In genomic region chr22:38260760-38261477, GRCh38 we compare ENCODE assay signal across 8 cellular contexts. TPM values are rescaled to one million over a fixed set of nuclear protein-coding genes. Genes with fewer than 3 reads are reported as not detected.
DNase-seq lines count a peak whose midpoint lies in the region; ATAC-seq lines count a peak whose summit lies in the region.

No MANE protein-coding gene starts in this region.

- peaks cover 0 to 31% (median 22%) of the 10 kb centered on the region in 11 experiments; a peak in 19 of 22 replicates for H3K36me3 ChIP-seq in BLaER1 treated with 17β-estradiol and CSF1 and Interleukin-3, amounts not matched to agents 10 nM and 100 nM
- H3K36me3 ChIP-seq in ectodermal cell (ENCODE audit: control insufficient read depth, insufficient read depth, low read length): no peaks in the 10 kb centered on the region

- peaks cover 47 to 74% (median 58%) of the 10 kb centered on the region in 10 experiments for H3K4me1 ChIP-seq in BLaER1 treated with 17β-estradiol and CSF1 and Interleukin-3, amounts not matched to agents 10 nM and 100 nM
- H3K4me1 ChIP-seq in ectodermal cell (ENCODE audit: control insufficient read depth, insufficient read depth, low read length): peaks cover 19% of the 10 kb centered on the region

- DNase-seq in nucleus accumbens (lab: John Stamatoyannopoulos, UW): peak in 29 of 56 donors; percentile 15 to 67 (median 42)
- DNase-seq in NCI-H69 (lab: John Stamatoyannopoulos, UW): no peak
- no peak for DNase-seq in stimulated activated CD4-positive, alpha-beta T cell treated with anti-CD3 and anti-CD28 coated beads, Interleukin-12 subunit alpha, Interleukin-12 subunit beta, amount 100 ng/mL, for 4 hours
- no peak for DNase-seq in activated CD8-positive, alpha-beta memory T cell treated with anti-CD3 and anti-CD28 coated beads, Interleukin-2, amount 50 U/mL, for 48 hours
- DNase-seq in kidney tubule cell (ENCODE audit: low spot score): no peak

- H3K4me2 ChIP-seq in BLaER1 treated with 17β-estradiol and CSF1 and Interleukin-3, amounts not matched to agents 10 nM and 100 nM: peak overlapping the region in 9 of 11 experiments; percentile 6 to 75 (median 58); a peak in 10 of 22 replicates

- no peaks in the 10 kb centered on the region for H3K9me3 ChIP-seq in BLaER1 treated with 17β-estradiol and CSF1 and Interleukin-3, amounts not matched to agents 10 nM and 100 nM (replicated peaks in 1 of 11)
- H3K9me3 ChIP-seq in ectodermal cell (ENCODE audit: control insufficient read depth, low read length): no peaks in the 10 kb centered on the region

- peak overlapping the region in 3 of 11 experiments; percentile 5 to 14 (median 10); a peak in 2 of 22 replicates for H3K27ac ChIP-seq in BLaER1 treated with 17β-estradiol and CSF1 and Interleukin-3, amounts not matched to agents 10 nM and 100 nM
- peak overlapping the region; percentile 52 for H3K27ac ChIP-seq in ectodermal cell (ENCODE audit: insufficient read depth, low read depth, low read length, poor library complexity, severe bottlenecking)

- no peaks in the 10 kb centered on the region for H3K27me3 ChIP-seq in BLaER1 treated with 17β-estradiol and CSF1 and Interleukin-3, amounts not matched to agents 10 nM and 100 nM
- H3K27me3 ChIP-seq in ectodermal cell (ENCODE audit: control insufficient read depth, insufficient read depth, low read length, poor library complexity, severe bottlenecking): no peaks in the 10 kb centered on the region

- H3K4me3 ChIP-seq in BLaER1 treated with 17β-estradiol and CSF1 and Interleukin-3, amounts not matched to agents 10 nM and 100 nM: no peak overlapping the region
- no peak overlapping the region for H3K4me3 ChIP-seq in ectodermal cell (ENCODE audit: insufficient read depth, low read depth, low read length)

- WGBS in ectodermal cell, 2 experiments: 62 to 73% methylated on average over 13 of the region's 13 CpGs

- ATAC-seq in HG03280 (IDR thresholded peaks at IDR 0.05; ENCODE audit: unreplicated experiment): peak; percentile 19

- H4K20me1 ChIP-seq in BLaER1 treated with 17β-estradiol and CSF1 and Interleukin-3, amounts not matched to agents 10 nM and 100 nM: peaks cover 28 to 71% (median 58%) of the 10 kb centered on the region in 11 experiments; a peak in 19 of 22 replicates

- peak overlapping the region in 2 of 11 experiments; percentile 1 to 9; a peak in 1 of 22 replicates for H3K9ac ChIP-seq in BLaER1 treated with 17β-estradiol and CSF1 and Interleukin-3, amounts not matched to agents 10 nM and 100 nM

RNA-seq across cellular contexts. Expression of gene TMEM184B, which starts 11.9 kb away (rescaled TPM):
- polyA plus RNA-seq in ectodermal cell (2013, experiment 1 of 4): 56.9 TPM
- 57.9 TPM for polyA plus RNA-seq in ectodermal cell (2013, experiment 2 of 4)
- polyA plus RNA-seq in ectodermal cell (2013, experiment 3 of 4): 47.7 TPM
- polyA plus RNA-seq in ectodermal cell (2013, experiment 4 of 4): 51.7 TPM

RNA-seq across cellular contexts. Expression of gene CSNK1E, which starts 56.3 kb away (rescaled TPM):
- polyA plus RNA-seq in ectodermal cell (2013, experiment 1 of 4): 175 TPM
- 173 TPM for polyA plus RNA-seq in ectodermal cell (2013, experiment 2 of 4)
- polyA plus RNA-seq in ectodermal cell (2013, experiment 3 of 4): 122 TPM
- 140 TPM for polyA plus RNA-seq in ectodermal cell (2013, experiment 4 of 4)

RNA-seq across cellular contexts. Expression of gene MAFF, which starts 59.1 kb away (rescaled TPM):
- polyA plus RNA-seq in ectodermal cell (2013, experiment 1 of 4): 1.4 TPM
- polyA plus RNA-seq in ectodermal cell (2013, experiment 2 of 4): 1.2 TPM
- polyA plus RNA-seq in ectodermal cell (2013, experiment 3 of 4): 1.9 TPM
- polyA plus RNA-seq in ectodermal cell (2013, experiment 4 of 4): 0.97 TPM

Comparison
In these comparisons a context has a peak if more than half of its experiments do, and no peak if none do; other contexts are left out.
1. DNase-seq: peak in nucleus accumbens (29 of 56); none in NCI-H69 (single experiment), stimulated activated CD4-positive, alpha-beta T cell treated with anti-CD3 and anti-CD28 coated beads, Interleukin-12 subunit alpha, Interleukin-12 subunit beta, amount 100 ng/mL, for 4 hours (single experiment), activated CD8-positive, alpha-beta memory T cell treated with anti-CD3 and anti-CD28 coated beads, Interleukin-2, amount 50 U/mL, for 48 hours (single experiment) and kidney tubule cell (single experiment).